1 cellular context compared by ENCODE assay signal in genomic region chr13:36163809-36164308, GRCh38.
TF ChIP-seq lines count a peak whose summit lies in the region.

No MANE protein-coding gene starts in this region.

TF ChIP-seq in SK-N-SH, 30 proteins besides CTCF, POLR2A, EP300 and RAD21 (continued from another document):
- TF ChIP-seq REST (IDR thresholded peaks at IDR 0.05; ENCODE audit: low read depth, low read length): no peak
- TF ChIP-seq RXRA (IDR thresholded peaks at IDR 0.05; ENCODE audit: borderline replicate concordance, low read depth): peak; percentile 27; the same call in 1 of the 2 replicates
- no peak for TF ChIP-seq YY1 (IDR thresholded peaks at IDR 0.05; ENCODE audit: low read depth)
- TF ChIP-seq FOSL2 (IDR thresholded peaks at IDR 0.05; ENCODE audit: borderline replicate concordance, low read depth): peak; percentile 54; the same call in 1 of the 2 replicates
- TF ChIP-seq TCF12 (IDR thresholded peaks at IDR 0.05): peak; percentile 81
- TF ChIP-seq IRF3 (IDR thresholded peaks at IDR 0.05; ENCODE audit: low read depth, low read length): no peak
- no peak for TF ChIP-seq MXI1 (IDR thresholded peaks at IDR 0.05; ENCODE audit: low read depth, low read length)
- no peak for TF ChIP-seq FOXM1 (IDR thresholded peaks at IDR 0.05; ENCODE audit: low read depth)
- no peak for TF ChIP-seq POLR2AphosphoS5 (IDR thresholded peaks at IDR 0.05; ENCODE audit: low read depth, low read length)
- TF ChIP-seq FOXJ3 (CRISPR knock-in tag; IDR thresholded peaks at IDR 0.05): no peak
- no peak for TF ChIP-seq USF1 (IDR thresholded peaks at IDR 0.05; ENCODE audit: borderline replicate concordance, low read depth)
- TF ChIP-seq JUND (IDR thresholded peaks at IDR 0.05): peak; percentile 47
- no peak for TF ChIP-seq NRF1 (IDR thresholded peaks at IDR 0.05; ENCODE audit: low read depth, low read length)
